In genomic region chr14:69328317-69328716, GRCh38 we compare ENCODE assay signal across 19 cellular contexts.
"Had no signal": no experiment of that assay in that cellular context is flagged by ENCODE, and none has a peak within 500 bp of the region (broad histone marks: within the 10 kb centered on the region; RNA-seq: fewer than 3 reads in every experiment).

No MANE protein-coding gene starts in this region.

- ATAC-seq: foreskin keratinocyte; left colon; lower lobe of right lung; natural killer cell; pancreas; right lobe of liver; stimulated activated naive B cell treated with anti-CD40 and anti-IgM and Interleukin-4, amounts not matched to agents 10 μg/mL and 1 μg/mL and 100 μg/mL, for 72 hours; T-cell had no signal

- H3K36me3 Mint-ChIP-seq: activated CD4-positive, alpha-beta memory T cell treated with anti-CD3 and anti-CD28 coated beads for 36 hours; natural killer cell; stimulated activated naive B cell treated with anti-CD40 and anti-IgM and Interleukin-4, amounts not matched to agents 10 μg/mL and 1 μg/mL and 100 μg/mL, for 72 hours; T-cell had no signal

- H3K4me1 Mint-ChIP-seq: activated B cell treated with CpG ODN at 0.5 μM for 24 hours; natural killer cell; stimulated activated naive B cell treated with anti-CD40 and anti-IgM and Interleukin-4, amounts not matched to agents 10 μg/mL and 1 μg/mL and 100 μg/mL, for 72 hours; T-cell had no signal

- H3K9me3 Mint-ChIP-seq: activated B cell treated with CpG ODN at 0.5 μM for 24 hours; activated CD4-positive, alpha-beta memory T cell treated with anti-CD3 and anti-CD28 coated beads for 36 hours; activated T-helper 1 cell treated with anti-CD3 and anti-CD28 coated beads, Interleukin-12 subunit alpha, Interleukin-12 subunit beta, Interleukin-2, Interleukin-4 antibody, amounts not matched to agents 30 ng/mL and 10 ng/mL and 1 ng/mL, durations not matched to agents 14 hours and 24 hours and 36 hours; natural killer cell; stimulated activated naive B cell treated with anti-CD40 and anti-IgM and Interleukin-4, amounts not matched to agents 10 μg/mL and 1 μg/mL and 100 μg/mL, for 72 hours; T-cell had no signal

- H3K4me3 ChIP-seq: dorsolateral prefrontal cortex, lower lobe of right lung, pancreas, right lobe of liver, thyroid gland had no signal

- H3K36me3 ChIP-seq: lower lobe of right lung, neutrophil, pancreas, right lobe of liver, thyroid gland had no signal

- H3K27ac ChIP-seq: foreskin keratinocyte, lower lobe of right lung, neutrophil, pancreas, right lobe of liver, thyroid gland had no signal

- H3K27me3 Mint-ChIP-seq: activated CD4-positive, alpha-beta memory T cell treated with anti-CD3 and anti-CD28 coated beads for 36 hours had no signal

- DNase-seq: activated B cell treated with CpG ODN at 0.5 μM for 24 hours; activated CD4-positive, alpha-beta memory T cell treated with anti-CD3 and anti-CD28 coated beads for 36 hours; activated CD4-positive, alpha-beta T cell treated with anti-CD3 and anti-CD28 coated beads for 4 hours; activated naive CD4-positive, alpha-beta T cell; activated T-cell treated with anti-CD3 and anti-CD28 coated beads for 4 hours; foreskin keratinocyte; left colon; lower lobe of right lung; natural killer cell; stimulated activated CD4-positive, alpha-beta T cell treated with anti-CD3 and anti-CD28 coated beads, Interleukin-4, amount 100 ng/mL, for 4 hours; stimulated activated naive B cell treated with anti-CD40 and anti-IgM and Interleukin-4, amounts not matched to agents 10 μg/mL and 1 μg/mL and 100 μg/mL, for 72 hours; thyroid gland had no signal

- H3K4me1 ChIP-seq: foreskin keratinocyte, lower lobe of right lung, pancreas, right lobe of liver, thyroid gland had no signal

- H3K9me3 ChIP-seq: lower lobe of right lung, neutrophil, pancreas, right lobe of liver, thyroid gland had no signal

- H3K27ac Mint-ChIP-seq: activated B cell treated with CpG ODN at 0.5 μM for 24 hours; activated CD4-positive, alpha-beta memory T cell treated with anti-CD3 and anti-CD28 coated beads for 36 hours; activated T-helper 1 cell treated with anti-CD3 and anti-CD28 coated beads, Interleukin-12 subunit alpha, Interleukin-12 subunit beta, Interleukin-2, Interleukin-4 antibody, amounts not matched to agents 30 ng/mL and 10 ng/mL and 1 ng/mL, durations not matched to agents 14 hours and 24 hours and 36 hours; natural killer cell; stimulated activated naive B cell treated with anti-CD40 and anti-IgM and Interleukin-4, amounts not matched to agents 10 μg/mL and 1 μg/mL and 100 μg/mL, for 72 hours; T-cell had no signal

- FAIRE-seq: islet of Langerhans, pancreas had no signal

- H3K4me3 Mint-ChIP-seq: activated B cell treated with CpG ODN at 0.5 μM for 24 hours; activated CD4-positive, alpha-beta memory T cell treated with anti-CD3 and anti-CD28 coated beads for 36 hours; activated T-helper 1 cell treated with anti-CD3 and anti-CD28 coated beads, Interleukin-12 subunit alpha, Interleukin-12 subunit beta, Interleukin-2, Interleukin-4 antibody, amounts not matched to agents 30 ng/mL and 10 ng/mL and 1 ng/mL, durations not matched to agents 14 hours and 24 hours and 36 hours; natural killer cell; stimulated activated naive B cell treated with anti-CD40 and anti-IgM and Interleukin-4, amounts not matched to agents 10 μg/mL and 1 μg/mL and 100 μg/mL, for 72 hours; T-cell had no signal

- H3K27me3 ChIP-seq: dorsolateral prefrontal cortex, pancreas, right lobe of liver, thyroid gland had no signal
